10 cellular contexts compared by ENCODE assay signal in the genomic region with DNA sequence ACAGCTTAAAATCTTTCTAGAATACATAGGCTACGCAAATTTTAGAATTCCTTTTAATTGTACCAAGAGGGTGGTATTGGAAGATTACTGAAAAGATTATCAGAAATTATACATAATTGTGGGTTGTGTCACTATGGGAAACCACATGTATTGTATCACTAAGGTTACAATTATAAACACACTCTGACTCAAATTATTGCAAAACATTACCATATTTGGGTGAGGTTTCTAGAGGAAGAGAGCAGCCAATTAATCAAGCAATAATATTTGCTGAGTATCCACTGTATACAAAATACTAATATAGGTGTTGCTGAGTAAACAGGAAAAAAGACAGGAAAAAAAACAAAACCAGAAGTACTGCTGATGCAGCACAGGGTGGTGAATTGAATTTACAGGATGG. TPM values are rescaled to one million over a fixed set of nuclear protein-coding genes. Genes with fewer than 3 reads are reported as not detected.
DNase-seq lines count a peak whose midpoint lies in the region; ATAC-seq and TF ChIP-seq lines count a peak whose summit lies in the region.
"Had no signal": no experiment of that assay in that cellular context is flagged by ENCODE, and none has a peak within 500 bp of the region (broad histone marks: within the 10 kb centered on the region; RNA-seq: fewer than 3 reads in every experiment).

No MANE protein-coding gene starts in this region.

- ATAC-seq in HG03432 (IDR thresholded peaks at IDR 0.05; ENCODE audit: unreplicated experiment) = no peak
- ATAC-seq in HG02798 (IDR thresholded peaks at IDR 0.05; ENCODE audit: poor library complexity, unreplicated experiment) = no peak

- no peaks in the 10 kb centered on the region for H3K27me3 ChIP-seq in AG04450 (ENCODE audit: control insufficient read depth, insufficient read depth, low read length)
- no peaks in the 10 kb centered on the region for H3K27me3 ChIP-seq in ascending aorta

- no peak overlapping the region for H3K4me3 ChIP-seq in AG04450 (ENCODE audit: low read depth, low read length)
- H3K4me3 ChIP-seq in ascending aorta = no peak overlapping the region

- H3K27ac ChIP-seq in AG04450 (ENCODE audit: low read depth, low read length) = no peak overlapping the region
- no peak overlapping the region for H3K27ac ChIP-seq in RWPE1
- H3K27ac ChIP-seq in ascending aorta = no peak overlapping the region

- intact Hi-C loops in ascending aorta (cut with DNase I) = no loop called here

- POLR2A ChIA-PET in AG04450 (lab: Yijun Ruan, JAX) = no interaction called here
- POLR2A ChIA-PET in RWPE1 (lab: Yijun Ruan, JAX; ENCODE audit: low non-redundant PET) = no interaction called here

- CTCF ChIA-PET in AG04450 (lab: Charles Lee) = no interaction called here
- CTCF ChIA-PET in RWPE1 (lab: Yijun Ruan, JAX) = interaction anchor here (0.6 kb wide), 1 partner anchor 22 kb away, joined by 3 read pairs; no protein-coding TSS in a partner anchor

- DNase-seq in AG04450 (ENCODE audit: low read depth, low spot score) (peak; percentile 26), HT-29 (ENCODE audit: low spot score) (peak; percentile 38), RWPE1 (ENCODE audit: low spot score) (peak; percentile 58), fibroblast of the conjunctiva (ENCODE audit: low read depth) (peak; percentile 32), ascending aorta (ENCODE audit: low spot score in 2 of 2) (no peak), DMS 273 treated with DMSO at 0.1 percent for 48 hours (lab: John Stamatoyannopoulos, UW) (no peak)
- DNase-seq: H7, kidney had no signal

- H3K4me1 ChIP-seq in ascending aorta = peaks cover 0 to 5% of the 10 kb centered on the region in 2 donors

- H3K9me3 ChIP-seq in AG04450 (ENCODE audit: control insufficient read depth, insufficient read depth, low read length) (no peaks in the 10 kb centered on the region), ascending aorta (no peaks in the 10 kb centered on the region)

- no peaks in the 10 kb centered on the region for H3K36me3 ChIP-seq in ascending aorta

- TF ChIP-seq CTCF in AG04450 (IDR thresholded peaks at IDR 0.05; ENCODE audit: low read depth, low read length) (no peak), RWPE1 (conservative IDR thresholded peaks at IDR 0.05; ENCODE audit: low read depth) (no peak), ascending aorta (IDR thresholded peaks at IDR 0.05) (no peak)

RNA-seq across cellular contexts. Expression of a gene that starts 3.1 kb away (rescaled TPM):
- polyA plus RNA-seq in AG04450 (2011; rRNA removed) = 128 and 188 TPM in 2 replicates
- polyA minus RNA-seq in AG04450 (2011; rRNA and poly(A)+ RNA removed) = 38.1 and 81.8 TPM in 2 replicates
- 61.7 and 62.9 TPM in 2 replicates for total RNA-seq in HT-29 (2014; rRNA removed; shearing (Covaris generic))
- total RNA-seq in ascending aorta = 80.5 TPM

Comparison
In these comparisons a context has a peak if more than half of its experiments do, and no peak if none do; other contexts are left out.
1. DNase-seq: peak in AG04450 (single experiment), HT-29 (single experiment), RWPE1 (single experiment) and fibroblast of the conjunctiva (single experiment); none in ascending aorta (0 of 2) and DMS 273 treated with DMSO at 0.1 percent for 48 hours (single experiment).